In genomic region chr1:25616080-25616931, GRCh38 we compare ENCODE assay signal across 8 cellular contexts. TPM values are rescaled to one million over a fixed set of nuclear protein-coding genes. Genes with fewer than 3 reads are reported as not detected.
DNase-seq lines count a peak whose midpoint lies in the region; ATAC-seq and TF ChIP-seq lines count a peak whose summit lies in the region.

MAN1C1 (plus strand) TSS chr1:25616791; CDS start chr1:25617798, 1,007 bp downstream.

- no peaks in the 10 kb centered on the region for H3K79me2 ChIP-seq in Loucy (ENCODE audit: insufficient read depth, low read length)

- H3K9me3 ChIP-seq in Loucy (ENCODE audit: insufficient read depth, low read depth, low read length): no peaks in the 10 kb centered on the region
- H3K9me3 ChIP-seq in neutrophil: no peaks in the 10 kb centered on the region

- peak; percentile 48 for ATAC-seq in GM21737 (IDR thresholded peaks at IDR 0.05; ENCODE audit: unreplicated experiment)

- peak within 1 kb of the TSS; percentile 46 for H3K27ac ChIP-seq in neutrophil

- CTCF ChIA-PET in activated naive CD4-positive, alpha-beta T cell treated with anti-CD3 and anti-CD28 coated beads, Interleukin-2, amount 10 ng/mL, durations not matched to agents 7 days and 5 days (lab: Charles Lee): no interaction called here

- peak within 1 kb of the TSS; percentile 76 for H3K4me3 Mint-ChIP-seq in activated naive CD4-positive, alpha-beta T cell treated with anti-CD3 and anti-CD28 coated beads, Interleukin-2, amount 10 ng/mL, durations not matched to agents 7 days and 5 days

- H4K20me1 ChIP-seq in Loucy (ENCODE audit: insufficient read depth, low read length, poor library complexity, severe bottlenecking): no peaks in the 10 kb centered on the region

- TF ChIP-seq CTCF in Loucy (conservative IDR thresholded peaks at IDR 0.05; ENCODE audit: low read length): peak; percentile 20; the same call in 1 of the 2 replicates
- no peak for TF ChIP-seq CTCF in neutrophil (IDR thresholded peaks at IDR 0.05)

- H2AFZ ChIP-seq in Loucy (ENCODE audit: low read length): peak within 1 kb of the TSS; percentile 77

- H3K36me3 ChIP-seq in Loucy (ENCODE audit: insufficient read depth, low read length) (no peaks in the 10 kb centered on the region), neutrophil (no peaks in the 10 kb centered on the region)

- H3K4me3 ChIP-seq in Loucy (ENCODE audit: low read length, poor library complexity, severe bottlenecking) (peak within 1 kb of the TSS; percentile 72), neutrophil (ENCODE audit: low read depth in 1 of 2, low read length in 1 of 2) (peak within 1 kb of the TSS; percentile 58 to 76)

- H3K4me2 ChIP-seq in Loucy (ENCODE audit: low read depth, low read length, poor library complexity, severe bottlenecking): peak within 1 kb of the TSS; percentile 82

- H3K27me3 ChIP-seq in Loucy (ENCODE audit: insufficient read depth, low read length, poor library complexity, severe bottlenecking) (peaks cover 37% of the 10 kb centered on the region), neutrophil (peaks cover 96% of the 10 kb centered on the region)

- no peaks in the 10 kb centered on the region for H3K9me3 Mint-ChIP-seq in activated naive CD4-positive, alpha-beta T cell treated with anti-CD3 and anti-CD28 coated beads, Interleukin-2, amount 10 ng/mL, durations not matched to agents 7 days and 5 days

- H3K4me1 ChIP-seq in Loucy (ENCODE audit: insufficient read depth, low read length, poor library complexity, severe bottlenecking): peaks cover 8% of the 10 kb centered on the region
- peaks cover 13 to 19% of the 10 kb centered on the region in 2 experiments for H3K4me1 ChIP-seq in neutrophil (ENCODE audit: control insufficient read depth in 1 of 2, insufficient read depth in 1 of 2, low read depth in 1 of 2, low read length in 1 of 2)

- DNase-seq in DMS53 treated with DMSO at 0.1 percent for 48 hours (lab: John Stamatoyannopoulos, UW; ENCODE audit: unreplicated experiment): peak; percentile 64
- DNase-seq in SK-MEL-5 (ENCODE audit: low read depth, low spot score): peak; percentile 82
- DNase-seq in activated naive CD4-positive, alpha-beta T cell treated with anti-CD3 and anti-CD28 coated beads, Interleukin-2, amount 10 ng/mL, durations not matched to agents 7 days and 5 days: peak; percentile 85
- DNase-seq in globus pallidus (ENCODE audit: low spot score): peak; percentile 95
- DNase-seq in superior temporal gyrus (ENCODE audit: extremely low spot score): peak; percentile 89

- H3K4me1 Mint-ChIP-seq in activated naive CD4-positive, alpha-beta T cell treated with anti-CD3 and anti-CD28 coated beads, Interleukin-2, amount 10 ng/mL, durations not matched to agents 7 days and 5 days: peaks cover 51% of the 10 kb centered on the region

- H3K36me3 Mint-ChIP-seq in activated naive CD4-positive, alpha-beta T cell treated with anti-CD3 and anti-CD28 coated beads, Interleukin-2, amount 10 ng/mL, durations not matched to agents 7 days and 5 days: peaks cover 29% of the 10 kb centered on the region

- no peaks in the 10 kb centered on the region for H3K9me2 ChIP-seq in Loucy (replicated peaks; ENCODE audit: low read depth, low read length)

- in situ Hi-C loops in SK-MEL-5 (cut with HindIII; ENCODE audit: low pct_unique_long_range_greater_than_20kb, low sequenced_read_pairs): no loop called here

- no peaks in the 10 kb centered on the region for H3F3A ChIP-seq in Loucy (ENCODE audit: low read depth)

- peak within 1 kb of the TSS; percentile 24 for H3K27ac Mint-ChIP-seq in activated naive CD4-positive, alpha-beta T cell treated with anti-CD3 and anti-CD28 coated beads, Interleukin-2, amount 10 ng/mL, durations not matched to agents 7 days and 5 days

- no peak within 1 kb of the TSS for H3K9ac ChIP-seq in Loucy (ENCODE audit: low read depth, low read length, poor library complexity, severe bottlenecking)

- peaks cover 53% of the 10 kb centered on the region for H3K27me3 Mint-ChIP-seq in activated naive CD4-positive, alpha-beta T cell treated with anti-CD3 and anti-CD28 coated beads, Interleukin-2, amount 10 ng/mL, durations not matched to agents 7 days and 5 days

RNA-seq across cellular contexts. Expression of gene MAN1C1, which starts in this region (rescaled TPM):
- total RNA-seq in SK-MEL-5 (2014; rRNA removed; shearing (Covaris generic)): 0.40 and 0.67 TPM in 2 replicates
- polyA plus RNA-seq in SK-MEL-5 (2015; cell fraction: cytosol; rRNA removed): 1.5 and 4.9 TPM in 2 replicates
- polyA plus RNA-seq in SK-MEL-5 (2015; cell fraction: nucleus; rRNA removed): 0.68 TPM in 1 of 2 replicates, not detected in the other

Comparison
In these comparisons a context has a peak if more than half of its experiments do, and no peak if none do; other contexts are left out.
1. Peak in every context shown above with its lines: DNase-seq, ATAC-seq, H3K4me3 ChIP-seq and H3K27ac ChIP-seq.